Comparison of ENCODE assay signal across 22 cellular contexts in the genomic region with DNA sequence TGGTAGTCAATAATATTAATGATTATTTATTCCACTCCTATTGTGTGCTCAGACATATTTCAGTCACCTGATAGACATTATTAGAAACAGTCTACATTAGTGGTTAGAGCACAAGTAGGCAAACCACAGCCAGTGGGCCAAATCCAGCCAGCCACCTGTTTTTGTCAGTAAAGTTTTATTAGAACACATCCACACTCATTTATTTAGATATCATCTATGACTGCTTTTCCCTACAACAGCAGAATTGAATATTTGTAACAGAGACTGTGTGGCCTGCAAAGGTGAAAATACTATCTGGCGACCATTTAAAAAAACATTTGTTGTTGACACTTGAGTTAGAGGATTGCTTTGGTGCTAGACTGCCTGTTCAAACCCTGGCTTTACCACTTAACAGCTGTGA.
"Had no signal": no experiment of that assay in that cellular context is flagged by ENCODE, and none has a peak within 500 bp of the region (broad histone marks: within the 10 kb centered on the region; RNA-seq: fewer than 3 reads in every experiment).

No MANE protein-coding gene starts in this region.

- H3K36me3 ChIP-seq: heart left ventricle, neural progenitor cell, vagina had no signal

- H3K27me3 Mint-ChIP-seq: activated naive CD8-positive, alpha-beta T cell treated with anti-CD3 and anti-CD28 coated beads, Interleukin-2, amount 10 ng/mL, durations not matched to agents 7 days and 5 days had no signal

- H3K27ac Mint-ChIP-seq: activated T-helper 1 cell treated with anti-CD3 and anti-CD28 coated beads, Interleukin-12 subunit alpha, Interleukin-12 subunit beta, Interleukin-2, Interleukin-4 antibody, amounts not matched to agents 30 ng/mL and 10 ng/mL and 1 ng/mL, durations not matched to agents 14 hours and 24 hours and 36 hours; neural progenitor cell; stimulated activated naive B cell treated with anti-CD40 and anti-IgM and Interleukin-4, amounts not matched to agents 10 μg/mL and 1 μg/mL and 100 μg/mL, for 72 hours; WTC11 had no signal

- H3K4me1 ChIP-seq: neural progenitor cell, testis, vagina had no signal

- ATAC-seq: heart left ventricle; left cardiac atrium; mucosa of descending colon; sciatic nerve; stimulated activated naive B cell treated with anti-CD40 and anti-IgM and Interleukin-4, amounts not matched to agents 10 μg/mL and 1 μg/mL and 100 μg/mL, for 72 hours; WTC11 had no signal

- H3K4me3 Mint-ChIP-seq: activated T-helper 1 cell treated with anti-CD3 and anti-CD28 coated beads, Interleukin-12 subunit alpha, Interleukin-12 subunit beta, Interleukin-2, Interleukin-4 antibody, amounts not matched to agents 30 ng/mL and 10 ng/mL and 1 ng/mL, durations not matched to agents 14 hours and 24 hours and 36 hours; naive B cell; neural progenitor cell; stimulated activated naive B cell treated with anti-CD40 and anti-IgM and Interleukin-4, amounts not matched to agents 10 μg/mL and 1 μg/mL and 100 μg/mL, for 72 hours; WTC11 had no signal

- DNase-seq: activated gamma-delta T cell treated with Interleukin-2 at 50 U/mL for 16 hours; activated naive CD8-positive, alpha-beta T cell treated with anti-CD3 and anti-CD28 coated beads, Interleukin-2, amount 10 ng/mL, durations not matched to agents 7 days and 5 days; amygdala; cerebellar nuclear complex; heart left ventricle; islet precursor cell; left cardiac atrium; mesendoderm; mucosa of descending colon; naive B cell; stimulated activated naive B cell treated with anti-CD40 and anti-IgM and Interleukin-4, amounts not matched to agents 10 μg/mL and 1 μg/mL and 100 μg/mL, for 72 hours; T1000; testis; trophoblast cell had no signal

- H3K27me3 ChIP-seq: heart left ventricle, neural progenitor cell, testis, vagina had no signal

- H3K27ac ChIP-seq: coronary artery, epithelial cell of prostate, neural progenitor cell, testis, vagina had no signal

- H3K36me3 Mint-ChIP-seq: neural progenitor cell; stimulated activated naive B cell treated with anti-CD40 and anti-IgM and Interleukin-4, amounts not matched to agents 10 μg/mL and 1 μg/mL and 100 μg/mL, for 72 hours had no signal

- H3K4me3 ChIP-seq: coronary artery, heart left ventricle, mucosa of descending colon, neural progenitor cell, smooth muscle cell, testis, vagina had no signal

- H3K4me1 Mint-ChIP-seq: stimulated activated naive B cell treated with anti-CD40 and anti-IgM and Interleukin-4, amounts not matched to agents 10 μg/mL and 1 μg/mL and 100 μg/mL, for 72 hours; WTC11 had no signal

- H3K9me3 ChIP-seq: mucosa of descending colon, testis, vagina had no signal
